21 cellular contexts compared by ENCODE assay signal in the genomic region with DNA sequence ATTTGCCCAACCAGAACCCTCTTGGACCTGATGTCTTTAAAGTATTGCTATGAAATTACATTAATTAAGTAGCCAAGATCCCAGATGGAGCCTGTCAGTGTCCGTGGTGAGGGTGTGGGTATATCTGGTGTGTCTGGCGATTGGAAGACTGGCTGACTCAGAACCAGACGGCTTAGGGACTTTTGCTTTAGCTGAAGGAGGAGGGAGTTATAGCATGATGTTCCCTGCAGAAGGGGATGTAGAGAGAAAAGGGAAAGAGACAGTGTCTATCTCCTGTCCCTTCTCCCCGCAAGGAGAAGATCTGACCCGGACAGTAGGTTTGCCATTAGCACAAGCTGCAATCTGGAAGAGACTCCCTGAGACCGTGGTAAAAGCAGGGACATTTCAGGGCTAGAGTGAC.
DNase-seq lines count a peak whose midpoint lies in the region; ATAC-seq and TF ChIP-seq lines count a peak whose summit lies in the region.
"Had no signal": no experiment of that assay in that cellular context is flagged by ENCODE, and none has a peak within 500 bp of the region (broad histone marks: within the 10 kb centered on the region; RNA-seq: fewer than 3 reads in every experiment).

No MANE protein-coding gene starts in this region.

- H3K4me1 Mint-ChIP-seq in stimulated activated memory B cell treated with anti-CD40 and anti-IgM and Interleukin-4, amounts not matched to agents 10 μg/mL and 1 μg/mL and 100 μg/mL, for 72 hours: peaks cover 14% of the 10 kb centered on the region
- H3K4me1 Mint-ChIP-seq in GM23338 (peaks cover 6% of the 10 kb centered on the region; the same call in 2 of the 3 replicates), HFFc6 (ENCODE audit: low read depth) (no peaks in the 10 kb centered on the region)

- H3F3A ChIP-seq in GM23338 (replicated peaks; ENCODE audit: low read depth): no peaks in the 10 kb centered on the region

- no peaks in the 10 kb centered on the region for H3K9me3 Mint-ChIP-seq in stimulated activated memory B cell treated with anti-CD40 and anti-IgM and Interleukin-4, amounts not matched to agents 10 μg/mL and 1 μg/mL and 100 μg/mL, for 72 hours
- H3K9me3 Mint-ChIP-seq in GM23338 (no peaks in the 10 kb centered on the region), HFFc6 (no peaks in the 10 kb centered on the region; the same call in 1 of the 2 replicates)
- H3K9me3 Mint-ChIP-seq: T-helper 1 cell treated with Interleukin-12 subunit alpha and Interleukin-12 subunit beta and Interleukin-4 antibody, amounts not matched to agents 30 μg/mL and 1 μg/mL, for 36 hours had no signal

- TF ChIP-seq EP300 in suprapubic skin (IDR thresholded peaks at IDR 0.05): no peak

- H3K4me3 ChIP-seq in GM23338 (no peak overlapping the region), suprapubic skin (no peak overlapping the region)
- H3K4me3 ChIP-seq: A549 had no signal

- H3K9me2 ChIP-seq in GM23338 (ENCODE audit: insufficient read depth): peaks cover 11% of the 10 kb centered on the region

- H3K27ac Mint-ChIP-seq in stimulated activated memory B cell treated with anti-CD40 and anti-IgM and Interleukin-4, amounts not matched to agents 10 μg/mL and 1 μg/mL and 100 μg/mL, for 72 hours: peak overlapping the region; percentile 0
- H3K27ac Mint-ChIP-seq in GM23338: no peak overlapping the region
- H3K27ac Mint-ChIP-seq in HFFc6: no peak overlapping the region
- H3K27ac Mint-ChIP-seq: T-helper 1 cell treated with Interleukin-12 subunit alpha and Interleukin-12 subunit beta and Interleukin-4 antibody, amounts not matched to agents 30 μg/mL and 1 μg/mL, for 36 hours had no signal

- H3K27me3 Mint-ChIP-seq in stimulated activated memory B cell treated with anti-CD40 and anti-IgM and Interleukin-4, amounts not matched to agents 10 μg/mL and 1 μg/mL and 100 μg/mL, for 72 hours: no peaks in the 10 kb centered on the region
- peaks cover 3% of the 10 kb centered on the region for H3K27me3 Mint-ChIP-seq in GM23338 (ENCODE audit: insufficient read depth, low read depth, poor library complexity)
- no peaks in the 10 kb centered on the region; the same call in 1 of the 2 replicates for H3K27me3 Mint-ChIP-seq in HFFc6 (ENCODE audit: insufficient read depth)

- no peak overlapping the region for H2AFZ ChIP-seq in GM23338

- no peaks in the 10 kb centered on the region for H3K36me3 ChIP-seq in GM23338 (ENCODE audit: insufficient read depth)
- no peaks in the 10 kb centered on the region for H3K36me3 ChIP-seq in suprapubic skin

- H3K79me2 ChIP-seq in GM23338 (replicated peaks; ENCODE audit: insufficient read depth): no peaks in the 10 kb centered on the region

- H3K27ac ChIP-seq in GM23338 (ENCODE audit: low read depth) (no peak overlapping the region), suprapubic skin (no peak overlapping the region)
- H3K27ac ChIP-seq: A549, C4-2B, RWPE1 had no signal

- 64% methylated on average over 6 of the region's 6 CpGs for WGBS in suprapubic skin

- H3K4me1 ChIP-seq in GM23338 (ENCODE audit: insufficient read depth): peaks cover 2% of the 10 kb centered on the region
- no peaks in the 10 kb centered on the region for H3K4me1 ChIP-seq in suprapubic skin
- H3K4me1 ChIP-seq: A549 had no signal

- no peaks in the 10 kb centered on the region for H4K20me1 ChIP-seq in GM23338 (replicated peaks; ENCODE audit: insufficient read depth)

- no peaks in the 10 kb centered on the region for H3K36me3 Mint-ChIP-seq in stimulated activated memory B cell treated with anti-CD40 and anti-IgM and Interleukin-4, amounts not matched to agents 10 μg/mL and 1 μg/mL and 100 μg/mL, for 72 hours
- H3K36me3 Mint-ChIP-seq in GM23338 (ENCODE audit: low read depth): no peaks in the 10 kb centered on the region
- no peaks in the 10 kb centered on the region for H3K36me3 Mint-ChIP-seq in HFFc6 (ENCODE audit: low read depth)

- H3K4me2 ChIP-seq in GM23338: no peak overlapping the region
- H3K4me2 ChIP-seq: A549 had no signal

- H3K27me3 ChIP-seq in GM23338 (ENCODE audit: insufficient read depth): no peaks in the 10 kb centered on the region
- H3K27me3 ChIP-seq in suprapubic skin: no peaks in the 10 kb centered on the region

- TF ChIP-seq CTCF in GM23338 (conservative IDR thresholded peaks at IDR 0.05; ENCODE audit: low read depth in 2 of 2): no peak
- TF ChIP-seq CTCF in HFFc6 (IDR thresholded peaks at IDR 0.05): no peak
- no peak for TF ChIP-seq CTCF in suprapubic skin (IDR thresholded peaks at IDR 0.05)

- H3K4me3 Mint-ChIP-seq in stimulated activated memory B cell treated with anti-CD40 and anti-IgM and Interleukin-4, amounts not matched to agents 10 μg/mL and 1 μg/mL and 100 μg/mL, for 72 hours: no peak overlapping the region
- H3K4me3 Mint-ChIP-seq in GM23338: no peak overlapping the region
- no peak overlapping the region for H3K4me3 Mint-ChIP-seq in HFFc6
- H3K4me3 Mint-ChIP-seq: T-helper 1 cell treated with Interleukin-12 subunit alpha and Interleukin-12 subunit beta and Interleukin-4 antibody, amounts not matched to agents 30 μg/mL and 1 μg/mL, for 36 hours had no signal

- DNase-seq in GM23338 (ENCODE audit: low spot score) (no peak), cortex of kidney (lab: John Stamatoyannopoulos, UW) (no peak), HFFc6 (no peak), suprapubic skin (ENCODE audit: low spot score in 2 of 2) (no peak)
- DNase-seq: DMS 273 treated with DMSO at 0.1 percent for 48 hours, GF-D8, HCEC 1CT, KBM-7, NCI-H1436, NCI-H2029 treated with DMSO at 0.1 percent for 48 hours, NCI-H2171 treated with DMSO at 0.1 percent for 48 hours, NCI-H748 treated with DMSO at 0.1 percent for 48 hours, PC-3 had no signal

- no peak for TF ChIP-seq POLR2A in suprapubic skin (IDR thresholded peaks at IDR 0.05)

- ATAC-seq in GM18858 (IDR thresholded peaks at IDR 0.05; ENCODE audit: unreplicated experiment): peak; percentile 65
- ATAC-seq in HG02588 (IDR thresholded peaks at IDR 0.05; ENCODE audit: unreplicated experiment): peak; percentile 77
- ATAC-seq in HG03432 (IDR thresholded peaks at IDR 0.05; ENCODE audit: unreplicated experiment): peak; percentile 75
- peak; percentile 51 for ATAC-seq in stimulated activated memory B cell treated with anti-CD40 and anti-IgM and Interleukin-4, amounts not matched to agents 10 μg/mL and 1 μg/mL and 100 μg/mL, for 72 hours
- no peak for ATAC-seq in GM23338
- ATAC-seq: A549, PC-3 had no signal

- no peaks in the 10 kb centered on the region for H3K9me3 ChIP-seq in suprapubic skin
- H3K9me3 ChIP-seq: A549 had no signal

TF ChIP-seq in GM23338, 12 proteins besides CTCF, POLR2A, EP300 and RAD21 (continues in another document):
- no peak for TF ChIP-seq POLR2AphosphoS5 (IDR thresholded peaks at IDR 0.05; ENCODE audit: low read depth)
- no peak for TF ChIP-seq ZNF114 (CRISPR knock-in tag; IDR thresholded peaks at IDR 0.05)
- no peak for TF ChIP-seq EZH2phosphoT487 (IDR thresholded peaks at IDR 0.05; ENCODE audit: unreplicated experiment)
- TF ChIP-seq, protein P1, sequence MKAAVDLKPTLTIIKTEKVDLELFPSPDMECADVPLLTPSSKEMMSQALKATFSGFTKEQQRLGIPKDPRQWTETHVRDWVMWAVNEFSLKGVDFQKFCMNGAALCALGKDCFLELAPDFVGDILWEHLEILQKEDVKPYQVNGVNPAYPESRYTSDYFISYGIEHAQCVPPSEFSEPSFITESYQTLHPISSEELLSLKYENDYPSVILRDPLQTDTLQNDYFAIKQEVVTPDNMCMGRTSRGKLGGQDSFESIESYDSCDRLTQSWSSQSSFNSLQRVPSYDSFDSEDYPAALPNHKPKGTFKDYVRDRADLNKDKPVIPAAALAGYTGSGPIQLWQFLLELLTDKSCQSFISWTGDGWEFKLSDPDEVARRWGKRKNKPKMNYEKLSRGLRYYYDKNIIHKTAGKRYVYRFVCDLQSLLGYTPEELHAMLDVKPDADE (IDR thresholded peaks at IDR 0.05): no peak
- no peak for TF ChIP-seq EZH2 (IDR thresholded peaks at IDR 0.05; ENCODE audit: low read depth, unreplicated experiment)
- TF ChIP-seq NANOG (IDR thresholded peaks at IDR 0.05; ENCODE audit: borderline replicate concordance): no peak
